Comparison of ENCODE assay signal across 2 cellular contexts in genomic region chr1:21089711-21090110, GRCh38.
TF ChIP-seq lines count a peak whose summit lies in the region.

No MANE protein-coding gene starts in this region.

TF ChIP-seq in A549, 52 proteins besides CTCF, POLR2A, EP300 and RAD21 (continued from another document):
- TF ChIP-seq KDM5A (IDR thresholded peaks at IDR 0.05) (no peak), FOSL2 (IDR thresholded peaks at IDR 0.05) (no peak), FOSL2 (CRISPR knock-in tag; IDR thresholded peaks at IDR 0.05) (no peak), TP53 (CRISPR knock-in tag; IDR thresholded peaks at IDR 0.05) (no peak), BCL3 (IDR thresholded peaks at IDR 0.05) (no peak), ZFP36 (IDR thresholded peaks at IDR 0.05; ENCODE audit: borderline replicate concordance, partially characterized antibody) (no peak), CHD4 (IDR thresholded peaks at IDR 0.05; ENCODE audit: borderline replicate concordance) (no peak), CHD2 (IDR thresholded peaks at IDR 0.05; ENCODE audit: low read length, partially characterized antibody) (no peak), CBX8 (IDR thresholded peaks at IDR 0.05) (no peak), SMC3 (IDR thresholded peaks at IDR 0.05) (no peak), ZSCAN20 (CRISPR knock-in tag; IDR thresholded peaks at IDR 0.05) (no peak), NPAS2 (CRISPR knock-in tag; IDR thresholded peaks at IDR 0.05; ENCODE audit: borderline replicate concordance) (no peak), NFE2L2 (conservative IDR thresholded peaks at IDR 0.05; ENCODE audit: low read length) (no peak), GATA3 (IDR thresholded peaks at IDR 0.05; ENCODE audit: borderline replicate concordance) (no peak), SREBF2 (IDR thresholded peaks at IDR 0.05) (no peak), HOXB13 (CRISPR knock-in tag; IDR thresholded peaks at IDR 0.05; ENCODE audit: low read depth) (no peak)
- TF ChIP-seq, protein P1, sequence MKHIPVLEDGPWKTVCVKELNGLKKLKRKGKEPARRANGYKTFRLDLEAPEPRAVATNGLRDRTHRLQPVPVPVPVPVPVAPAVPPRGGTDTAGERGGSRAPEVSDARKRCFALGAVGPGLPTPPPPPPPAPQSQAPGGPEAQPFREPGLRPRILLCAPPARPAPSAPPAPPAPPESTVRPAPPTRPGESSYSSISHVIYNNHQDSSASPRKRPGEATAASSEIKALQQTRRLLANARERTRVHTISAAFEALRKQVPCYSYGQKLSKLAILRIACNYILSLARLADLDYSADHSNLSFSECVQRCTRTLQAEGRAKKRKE (CRISPR knock-in tag; IDR thresholded peaks at IDR 0.05; ENCODE audit: low read depth) = no peak

TF ChIP-seq in GM23338, 12 proteins besides CTCF, POLR2A, EP300 and RAD21 (continued from another document):
- TF ChIP-seq CREB1 (CRISPR knock-in tag; IDR thresholded peaks at IDR 0.05; ENCODE audit: low read depth) (no peak), ZNF114 (CRISPR knock-in tag; IDR thresholded peaks at IDR 0.05) (no peak), NANOG (IDR thresholded peaks at IDR 0.05; ENCODE audit: borderline replicate concordance) (no peak), ZNF331 (CRISPR knock-in tag; IDR thresholded peaks at IDR 0.05; ENCODE audit: low read depth) (no peak)
